ENCODE assay signal across 1 cellular context in genomic region chr10:93447019-93447418, GRCh38.
TF ChIP-seq lines count a peak whose summit lies in the region.

No MANE protein-coding gene starts in this region.

TF ChIP-seq in A549, 52 proteins besides CTCF, POLR2A, EP300 and RAD21 (continued from another document):
- TF ChIP-seq, protein P1, sequence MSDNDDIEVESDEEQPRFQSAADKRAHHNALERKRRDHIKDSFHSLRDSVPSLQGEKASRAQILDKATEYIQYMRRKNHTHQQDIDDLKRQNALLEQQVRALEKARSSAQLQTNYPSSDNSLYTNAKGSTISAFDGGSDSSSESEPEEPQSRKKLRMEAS (IDR thresholded peaks at IDR 0.05) = no peak
- TF ChIP-seq KDM1A (IDR thresholded peaks at IDR 0.05; ENCODE audit: low read depth) (no peak), HOXB13 (CRISPR knock-in tag; IDR thresholded peaks at IDR 0.05; ENCODE audit: low read depth) (peak; percentile 98), NFE2L2 (conservative IDR thresholded peaks at IDR 0.05; ENCODE audit: low read length) (no peak), CBX2 (IDR thresholded peaks at IDR 0.05; ENCODE audit: borderline replicate concordance, low read depth) (no peak), HOXA7 (CRISPR knock-in tag; IDR thresholded peaks at IDR 0.05) (peak; percentile 61; the same call in 1 of the 2 replicates), EHF (CRISPR knock-in tag; IDR thresholded peaks at IDR 0.05) (peak; percentile 94), RNF2 (IDR thresholded peaks at IDR 0.05; ENCODE audit: borderline replicate concordance, low read depth) (no peak), E2F6 (IDR thresholded peaks at IDR 0.05; ENCODE audit: borderline replicate concordance, low read depth) (no peak), TP53 (CRISPR knock-in tag; IDR thresholded peaks at IDR 0.05) (peak; percentile 68; the same call in 1 of the 2 replicates), JUN (IDR thresholded peaks at IDR 0.05) (no peak), ATOH8 (CRISPR knock-in tag; IDR thresholded peaks at IDR 0.05; ENCODE audit: low read depth) (peak; percentile 92)
